1 cellular context compared by ENCODE assay signal in genomic region chr9:33263936-33264472, GRCh38.
TF ChIP-seq lines count a peak whose summit lies in the region.

No MANE protein-coding gene starts in this region.

TF ChIP-seq in HepG2, 621 proteins besides CTCF, POLR2A, EP300 and RAD21 (continues in another document):
- TF ChIP-seq ZNF343 (CRISPR knock-in tag; IDR thresholded peaks at IDR 0.05) (0 out of 2 replicates have a peak, but pooled peaks have one; percentile 27), ZNF724P (CRISPR knock-in tag; IDR thresholded peaks at IDR 0.05; ENCODE audit: borderline replicate concordance) (peak; percentile 10; the same call in 1 of the 2 replicates), NCOA2 (CRISPR knock-in tag; IDR thresholded peaks at IDR 0.05) (no peak), MAFK (conservative IDR thresholded peaks at IDR 0.05 in 1 of 2, IDR thresholded peaks at IDR 0.05 in 1 of 2; ENCODE audit: low read length in 2 of 2) (no peak), ZNF740 (CRISPR knock-in tag; IDR thresholded peaks at IDR 0.05) (0 out of 2 replicates have a peak, but pooled peaks have one; percentile 24), ZNF574 (CRISPR knock-in tag; IDR thresholded peaks at IDR 0.05) (0 out of 2 replicates have a peak, but pooled peaks have one; percentile 4), ZNF572 (CRISPR knock-in tag; IDR thresholded peaks at IDR 0.05) (0 out of 2 replicates have a peak, but pooled peaks have one; percentile 7), MYC (CRISPR knock-in tag; IDR thresholded peaks at IDR 0.05; ENCODE audit: borderline replicate concordance) (peak; percentile 49; the same call in 1 of the 2 replicates), KAT8 (CRISPR knock-in tag; IDR thresholded peaks at IDR 0.05) (peak; percentile 36; the same call in 1 of the 2 replicates), ZBED4 (CRISPR knock-in tag; IDR thresholded peaks at IDR 0.05; ENCODE audit: borderline replicate concordance) (0 out of 2 replicates have a peak, but pooled peaks have one; percentile 29), NONO (IDR thresholded peaks at IDR 0.05) (no peak), NONO (CRISPR knock-in tag; conservative IDR thresholded peaks at IDR 0.05) (peak; percentile 30; the same call in 1 of the 2 replicates), ZNF563 (CRISPR knock-in tag; IDR thresholded peaks at IDR 0.05) (peak; percentile 84), NFKB2 (CRISPR knock-in tag; IDR thresholded peaks at IDR 0.05; ENCODE audit: borderline replicate concordance) (0 out of 2 replicates have a peak, but pooled peaks have one; percentile 59), ATF6 (CRISPR knock-in tag; conservative IDR thresholded peaks at IDR 0.05) (no peak), ZNF501 (CRISPR knock-in tag; IDR thresholded peaks at IDR 0.05) (0 out of 2 replicates have a peak, but pooled peaks have one; percentile 6), ZNF296 (CRISPR knock-in tag; conservative IDR thresholded peaks at IDR 0.05) (0 out of 2 replicates have a peak, but pooled peaks have one; percentile 27), ZNF616 (CRISPR knock-in tag; IDR thresholded peaks at IDR 0.05; ENCODE audit: low read depth) (no peak; the same call in 1 of the 2 replicates), NRL (CRISPR knock-in tag; IDR thresholded peaks at IDR 0.05; ENCODE audit: borderline replicate concordance) (peak; percentile 83; the same call in 1 of the 2 replicates), HNRNPK (IDR thresholded peaks at IDR 0.05; ENCODE audit: low read depth, low read length, poor library complexity, severe bottlenecking) (no peak), ZNF557 (CRISPR knock-in tag; IDR thresholded peaks at IDR 0.05) (no peak), HDAC1 (CRISPR knock-in tag; IDR thresholded peaks at IDR 0.05) (peak; percentile 66), ZNF225 (CRISPR knock-in tag; IDR thresholded peaks at IDR 0.05) (0 out of 2 replicates have a peak, but pooled peaks have one; percentile 50), ZBTB14 (CRISPR knock-in tag; IDR thresholded peaks at IDR 0.05) (0 out of 2 replicates have a peak, but pooled peaks have one; percentile 28), ZNF564 (CRISPR knock-in tag; IDR thresholded peaks at IDR 0.05) (0 out of 2 replicates have a peak, but pooled peaks have one; percentile 23)
- TF ChIP-seq, protein P1, sequence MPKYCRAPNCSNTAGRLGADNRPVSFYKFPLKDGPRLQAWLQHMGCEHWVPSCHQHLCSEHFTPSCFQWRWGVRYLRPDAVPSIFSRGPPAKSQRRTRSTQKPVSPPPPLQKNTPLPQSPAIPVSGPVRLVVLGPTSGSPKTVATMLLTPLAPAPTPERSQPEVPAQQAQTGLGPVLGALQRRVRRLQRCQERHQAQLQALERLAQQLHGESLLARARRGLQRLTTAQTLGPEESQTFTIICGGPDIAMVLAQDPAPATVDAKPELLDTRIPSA (CRISPR knock-in tag; IDR thresholded peaks at IDR 0.05; ENCODE audit: borderline replicate concordance) = peak; percentile 64; the same call in 1 of the 2 replicates
- TF ChIP-seq, protein P2, sequence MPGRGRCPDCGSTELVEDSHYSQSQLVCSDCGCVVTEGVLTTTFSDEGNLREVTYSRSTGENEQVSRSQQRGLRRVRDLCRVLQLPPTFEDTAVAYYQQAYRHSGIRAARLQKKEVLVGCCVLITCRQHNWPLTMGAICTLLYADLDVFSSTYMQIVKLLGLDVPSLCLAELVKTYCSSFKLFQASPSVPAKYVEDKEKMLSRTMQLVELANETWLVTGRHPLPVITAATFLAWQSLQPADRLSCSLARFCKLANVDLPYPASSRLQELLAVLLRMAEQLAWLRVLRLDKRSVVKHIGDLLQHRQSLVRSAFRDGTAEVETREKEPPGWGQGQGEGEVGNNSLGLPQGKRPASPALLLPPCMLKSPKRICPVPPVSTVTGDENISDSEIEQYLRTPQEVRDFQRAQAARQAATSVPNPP (CRISPR knock-in tag; IDR thresholded peaks at IDR 0.05) = peak; percentile 43; the same call in 1 of the 2 replicates
- TF ChIP-seq, protein P3, sequence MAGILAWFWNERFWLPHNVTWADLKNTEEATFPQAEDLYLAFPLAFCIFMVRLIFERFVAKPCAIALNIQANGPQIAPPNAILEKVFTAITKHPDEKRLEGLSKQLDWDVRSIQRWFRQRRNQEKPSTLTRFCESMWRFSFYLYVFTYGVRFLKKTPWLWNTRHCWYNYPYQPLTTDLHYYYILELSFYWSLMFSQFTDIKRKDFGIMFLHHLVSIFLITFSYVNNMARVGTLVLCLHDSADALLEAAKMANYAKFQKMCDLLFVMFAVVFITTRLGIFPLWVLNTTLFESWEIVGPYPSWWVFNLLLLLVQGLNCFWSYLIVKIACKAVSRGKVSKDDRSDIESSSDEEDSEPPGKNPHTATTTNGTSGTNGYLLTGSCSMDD (CRISPR knock-in tag; IDR thresholded peaks at IDR 0.05) = 0 out of 2 replicates have a peak, but pooled peaks have one; percentile 54
- TF ChIP-seq, protein P4, sequence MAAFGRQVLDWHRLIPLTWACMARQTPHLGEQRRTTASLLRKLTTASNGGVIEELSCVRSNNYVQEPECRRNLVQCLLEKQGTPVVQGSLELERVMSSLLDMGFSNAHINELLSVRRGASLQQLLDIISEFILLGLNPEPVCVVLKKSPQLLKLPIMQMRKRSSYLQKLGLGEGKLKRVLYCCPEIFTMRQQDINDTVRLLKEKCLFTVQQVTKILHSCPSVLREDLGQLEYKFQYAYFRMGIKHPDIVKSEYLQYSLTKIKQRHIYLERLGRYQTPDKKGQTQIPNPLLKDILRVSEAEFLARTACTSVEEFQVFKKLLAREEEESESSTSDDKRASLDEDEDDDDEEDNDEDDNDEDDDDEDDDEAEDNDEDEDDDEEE (CRISPR knock-in tag; IDR thresholded peaks at IDR 0.05) = peak; percentile 85
- TF ChIP-seq, protein P5, sequence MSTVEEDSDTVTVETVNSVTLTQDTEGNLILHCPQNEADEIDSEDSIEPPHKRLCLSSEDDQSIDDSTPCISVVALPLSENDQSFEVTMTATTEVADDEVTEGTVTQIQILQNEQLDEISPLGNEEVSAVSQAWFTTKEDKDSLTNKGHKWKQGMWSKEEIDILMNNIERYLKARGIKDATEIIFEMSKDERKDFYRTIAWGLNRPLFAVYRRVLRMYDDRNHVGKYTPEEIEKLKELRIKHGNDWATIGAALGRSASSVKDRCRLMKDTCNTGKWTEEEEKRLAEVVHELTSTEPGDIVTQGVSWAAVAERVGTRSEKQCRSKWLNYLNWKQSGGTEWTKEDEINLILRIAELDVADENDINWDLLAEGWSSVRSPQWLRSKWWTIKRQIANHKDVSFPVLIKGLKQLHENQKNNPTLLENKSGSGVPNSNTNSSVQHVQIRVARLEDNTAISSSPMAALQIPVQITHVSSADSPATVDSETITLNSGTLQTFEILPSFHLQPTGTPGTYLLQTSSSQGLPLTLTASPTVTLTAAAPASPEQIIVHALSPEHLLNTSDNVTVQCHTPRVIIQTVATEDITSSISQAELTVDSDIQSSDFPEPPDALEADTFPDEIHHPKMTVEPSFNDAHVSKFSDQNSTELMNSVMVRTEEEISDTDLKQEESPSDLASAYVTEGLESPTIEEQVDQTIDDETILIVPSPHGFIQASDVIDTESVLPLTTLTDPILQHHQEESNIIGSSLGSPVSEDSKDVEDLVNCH (CRISPR knock-in tag; IDR thresholded peaks at IDR 0.05) = 0 out of 2 replicates have a peak, but pooled peaks have one; percentile 23
- TF ChIP-seq, protein P6, sequence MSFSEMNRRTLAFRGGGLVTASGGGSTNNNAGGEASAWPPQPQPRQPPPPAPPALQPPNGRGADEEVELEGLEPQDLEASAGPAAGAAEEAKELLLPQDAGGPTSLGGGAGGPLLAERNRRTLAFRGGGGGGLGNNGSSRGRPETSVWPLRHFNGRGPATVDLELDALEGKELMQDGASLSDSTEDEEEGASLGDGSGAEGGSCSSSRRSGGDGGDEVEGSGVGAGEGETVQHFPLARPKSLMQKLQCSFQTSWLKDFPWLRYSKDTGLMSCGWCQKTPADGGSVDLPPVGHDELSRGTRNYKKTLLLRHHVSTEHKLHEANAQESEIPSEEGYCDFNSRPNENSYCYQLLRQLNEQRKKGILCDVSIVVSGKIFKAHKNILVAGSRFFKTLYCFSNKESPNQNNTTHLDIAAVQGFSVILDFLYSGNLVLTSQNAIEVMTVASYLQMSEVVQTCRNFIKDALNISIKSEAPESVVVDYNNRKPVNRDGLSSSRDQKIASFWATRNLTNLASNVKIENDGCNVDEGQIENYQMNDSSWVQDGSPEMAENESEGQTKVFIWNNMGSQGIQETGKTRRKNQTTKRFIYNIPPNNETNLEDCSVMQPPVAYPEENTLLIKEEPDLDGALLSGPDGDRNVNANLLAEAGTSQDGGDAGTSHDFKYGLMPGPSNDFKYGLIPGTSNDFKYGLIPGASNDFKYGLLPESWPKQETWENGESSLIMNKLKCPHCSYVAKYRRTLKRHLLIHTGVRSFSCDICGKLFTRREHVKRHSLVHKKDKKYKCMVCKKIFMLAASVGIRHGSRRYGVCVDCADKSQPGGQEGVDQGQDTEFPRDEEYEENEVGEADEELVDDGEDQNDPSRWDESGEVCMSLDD (CRISPR knock-in tag; IDR thresholded peaks at IDR 0.05; ENCODE audit: borderline replicate concordance) = no peak
- TF ChIP-seq, protein P7, sequence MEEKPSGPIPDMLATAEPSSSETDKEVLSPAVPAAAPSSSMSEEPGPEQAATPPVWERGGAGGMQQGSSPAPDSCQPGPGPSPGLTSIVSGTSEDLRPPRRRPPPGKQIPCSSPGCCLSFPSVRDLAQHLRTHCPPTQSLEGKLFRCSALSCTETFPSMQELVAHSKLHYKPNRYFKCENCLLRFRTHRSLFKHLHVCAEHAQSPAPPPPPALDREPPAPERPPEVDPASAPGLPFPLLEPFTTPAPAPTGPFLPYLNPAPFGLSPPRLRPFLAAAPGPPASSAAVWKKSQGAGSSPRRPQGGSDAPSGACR (CRISPR knock-in tag; IDR thresholded peaks at IDR 0.05) = no peak; the same call in 1 of the 2 replicates
